8 cellular contexts compared by ENCODE assay signal in the genomic region with DNA sequence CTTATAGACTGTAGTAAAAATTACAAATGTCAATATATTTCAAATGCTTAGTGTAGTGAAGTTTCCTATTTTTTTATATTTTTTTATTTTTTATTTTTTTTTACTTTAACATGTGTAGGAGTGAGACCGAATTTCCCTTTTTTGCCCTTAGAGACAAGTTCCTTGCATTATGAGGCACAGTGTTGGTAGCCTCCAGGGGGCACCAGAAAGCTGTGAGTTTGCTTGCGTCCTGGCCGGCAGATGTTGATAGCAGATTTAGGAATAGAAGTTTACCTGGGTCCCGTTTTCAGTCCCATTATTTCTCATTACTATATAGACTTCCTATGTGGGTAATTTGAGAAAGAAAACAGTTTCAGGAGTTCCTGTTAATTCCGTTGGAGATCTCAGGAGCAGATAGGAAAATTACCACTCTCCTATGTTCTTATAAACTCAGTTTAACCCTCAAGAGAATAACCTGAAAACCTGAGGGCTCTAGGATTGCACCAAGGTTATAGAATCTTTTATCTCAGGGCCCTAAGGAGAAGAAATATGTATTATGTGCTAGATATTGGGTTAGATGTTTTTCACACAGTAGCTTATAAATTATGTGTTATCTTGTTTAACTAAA.
DNase-seq lines count a peak whose midpoint lies in the region; ATAC-seq, FAIRE-seq and TF ChIP-seq lines count a peak whose summit lies in the region.

No MANE protein-coding gene starts in this region.

- H3K27me3 Mint-ChIP-seq in CD8-positive, alpha-beta T cell (ENCODE audit: low read depth): peaks cover 13% of the 10 kb centered on the region
- peaks cover 10% of the 10 kb centered on the region for H3K27me3 Mint-ChIP-seq in activated CD8-positive, alpha-beta memory T cell treated with anti-CD3 and anti-CD28 coated beads, Interleukin-2, amount 10 ng/mL, durations not matched to agents 7 days and 5 days

- peaks cover 2% of the 10 kb centered on the region for H3K4me1 Mint-ChIP-seq in CD8-positive, alpha-beta T cell (ENCODE audit: low read depth)
- no peaks in the 10 kb centered on the region for H3K4me1 Mint-ChIP-seq in activated CD8-positive, alpha-beta memory T cell treated with anti-CD3 and anti-CD28 coated beads, Interleukin-2, amount 10 ng/mL, durations not matched to agents 7 days and 5 days

- no peak overlapping the region for H3K4me3 ChIP-seq in CD8-positive, alpha-beta T cell (ENCODE audit: low read depth, low read length)
- H3K4me3 ChIP-seq in fibroblast of the aortic adventitia (ENCODE audit: low read depth, low read length) (no peak overlapping the region), pancreas (no peak overlapping the region)

- H3K27ac ChIP-seq in CD8-positive, alpha-beta T cell (ENCODE audit: low read depth, low read length): no peak overlapping the region
- H3K27ac ChIP-seq in pancreas: no peak overlapping the region

- intact Hi-C loops in CD8-positive, alpha-beta T cell (cut with DNase I, micrococcal nuclease): no loop called here
- intact Hi-C loops in pancreas (cut with DNase I): loop anchor here in 2 of 3 donors (5.0 to 10.0 kb wide), 2 partner anchors 323 to 325 kb away; no protein-coding TSS in a partner anchor

- POLR2A ChIA-PET in CD8-positive, alpha-beta T cell (lab: Charles Lee): no interaction called here

- peak; percentile 29 for TF ChIP-seq CTCF in CD8-positive, alpha-beta T cell (IDR thresholded peaks at IDR 0.05)
- TF ChIP-seq CTCF in fibroblast of the aortic adventitia (IDR thresholded peaks at IDR 0.05; ENCODE audit: insufficient read depth, low read length) (peak; percentile 93), pancreas (IDR thresholded peaks at IDR 0.05) (peak; percentile 38 to 69 (median 67))

- no peak for FAIRE-seq in pancreas (lab: Jason Lieb, UNC)

- H3K36me3 Mint-ChIP-seq in CD8-positive, alpha-beta T cell: no peaks in the 10 kb centered on the region
- no peaks in the 10 kb centered on the region for H3K36me3 Mint-ChIP-seq in activated CD8-positive, alpha-beta memory T cell treated with anti-CD3 and anti-CD28 coated beads, Interleukin-2, amount 10 ng/mL, durations not matched to agents 7 days and 5 days

- H3K9me3 ChIP-seq in CD8-positive, alpha-beta T cell (ENCODE audit: low read length): no peaks in the 10 kb centered on the region
- H3K9me3 ChIP-seq in pancreas: no peaks in the 10 kb centered on the region

- no peaks in the 10 kb centered on the region for H3K27me3 ChIP-seq in CD8-positive, alpha-beta T cell (ENCODE audit: insufficient read depth, low read length)
- H3K27me3 ChIP-seq in pancreas: no peaks in the 10 kb centered on the region

- no peaks in the 10 kb centered on the region for H3K9me3 Mint-ChIP-seq in CD8-positive, alpha-beta T cell
- H3K9me3 Mint-ChIP-seq in activated CD8-positive, alpha-beta memory T cell treated with anti-CD3 and anti-CD28 coated beads, Interleukin-2, amount 10 ng/mL, durations not matched to agents 7 days and 5 days (ENCODE audit: low read depth): no peaks in the 10 kb centered on the region

- ATAC-seq in CD8-positive, alpha-beta T cell: no peak
- ATAC-seq in GM19043 (IDR thresholded peaks at IDR 0.05; ENCODE audit: low read depth, unreplicated experiment) (peak; percentile 85), HG03159 (IDR thresholded peaks at IDR 0.05; ENCODE audit: unreplicated experiment) (peak; percentile 86), pancreas (peak; percentile 75 to 93 (median 92))
- ATAC-seq in activated CD8-positive, alpha-beta memory T cell treated with anti-CD3 and anti-CD28 coated beads, Interleukin-2, amount 10 ng/mL, durations not matched to agents 7 days and 5 days: no peak

- peak in 3 of 7 experiments; percentile 4 to 27 (median 15) for DNase-seq in CD8-positive, alpha-beta T cell
- DNase-seq in NCI-H345 (lab: John Stamatoyannopoulos, UW): peak; percentile 72
- DNase-seq in activated CD8-positive, alpha-beta memory T cell treated with anti-CD3 and anti-CD28 coated beads, Interleukin-2, amount 10 ng/mL, durations not matched to agents 7 days and 5 days: peak; percentile 52
- DNase-seq in fibroblast of the aortic adventitia (ENCODE audit: low read depth): peak; percentile 84
- DNase-seq in pancreas: peak; percentile 42 to 77 (median 66)
- no peak for DNase-seq in T-helper 9 cell

- CTCF ChIA-PET in CD8-positive, alpha-beta T cell (lab: Charles Lee): interaction anchor here (0.6 to 1.0 kb wide), 2 partner anchors 11 to 20 kb away, joined by 3 read pairs; no protein-coding TSS in a partner anchor
- CTCF ChIA-PET in activated CD8-positive, alpha-beta memory T cell treated with anti-CD3 and anti-CD28 coated beads, Interleukin-2, amount 10 ng/mL, durations not matched to agents 7 days and 5 days (lab: Charles Lee): interaction anchor here (0.7 to 2.4 kb wide), 6 partner anchors 10 to 712 kb away, joined by 3 to 9 read pairs (median 6); no protein-coding TSS in a partner anchor

- H3K27ac Mint-ChIP-seq in CD8-positive, alpha-beta T cell: no peak overlapping the region
- no peak overlapping the region for H3K27ac Mint-ChIP-seq in activated CD8-positive, alpha-beta memory T cell treated with anti-CD3 and anti-CD28 coated beads, Interleukin-2, amount 10 ng/mL, durations not matched to agents 7 days and 5 days

- H3K36me3 ChIP-seq in CD8-positive, alpha-beta T cell (ENCODE audit: insufficient read depth, low read length): no peaks in the 10 kb centered on the region
- no peaks in the 10 kb centered on the region for H3K36me3 ChIP-seq in pancreas

- H3K4me1 ChIP-seq in CD8-positive, alpha-beta T cell (ENCODE audit: insufficient read depth, low read length): no peaks in the 10 kb centered on the region
- no peaks in the 10 kb centered on the region for H3K4me1 ChIP-seq in pancreas

- H3K4me3 Mint-ChIP-seq in CD8-positive, alpha-beta T cell: no peak overlapping the region
- H3K4me3 Mint-ChIP-seq in activated CD8-positive, alpha-beta memory T cell treated with anti-CD3 and anti-CD28 coated beads, Interleukin-2, amount 10 ng/mL, durations not matched to agents 7 days and 5 days: no peak overlapping the region

- WGBS in pancreas, 2 donors: 2 to 6% methylated on average over 5 of the region's 5 CpGs

Comparison
In these comparisons a context has a peak if more than half of its experiments do, and no peak if none do; other contexts are left out.
1. ATAC-seq: peak in GM19043 (single experiment), HG03159 (single experiment) and pancreas (4 of 4); none in CD8-positive, alpha-beta T cell (single experiment) and activated CD8-positive, alpha-beta memory T cell treated with anti-CD3 and anti-CD28 coated beads, Interleukin-2, amount 10 ng/mL, durations not matched to agents 7 days and 5 days (single experiment).
2. CTCF ChIP-seq: peak in every context shown above with its lines; median percentile 93 in fibroblast of the aortic adventitia; 67 in pancreas; 29 in CD8-positive, alpha-beta T cell.
3. intact Hi-C loops: an anchor here in pancreas (5.0 to 10.0 kb wide); none called in CD8-positive, alpha-beta T cell.